Comparison of ENCODE assay signal across 8 cellular contexts in genomic region chr12:4649358-4649661, GRCh38. TPM values are rescaled to one million over a fixed set of nuclear protein-coding genes. Genes with fewer than 3 reads are reported as not detected.
DNase-seq lines count a peak whose midpoint lies in the region; ATAC-seq, FAIRE-seq and TF ChIP-seq lines count a peak whose summit lies in the region.

No MANE protein-coding gene starts in this region.

- peaks cover 45% of the 10 kb centered on the region for H3K4me1 ChIP-seq in Loucy (ENCODE audit: insufficient read depth, low read length, poor library complexity, severe bottlenecking)
- peaks cover 34 to 40% of the 10 kb centered on the region in 2 donors for H3K4me1 ChIP-seq in duodenal mucosa (ENCODE audit: control insufficient read depth in 1 of 2, insufficient read depth in 2 of 2, low read length in 2 of 2)

- no peaks in the 10 kb centered on the region for H3F3A ChIP-seq in Loucy (ENCODE audit: low read depth)

- no peaks in the 10 kb centered on the region for H3K36me3 Mint-ChIP-seq in natural killer cell

- no peaks in the 10 kb centered on the region for H3K9me3 Mint-ChIP-seq in natural killer cell

- H3K4me3 ChIP-seq in AG10803 (ENCODE audit: low read length), result peak overlapping the region; percentile 69
- H3K4me3 ChIP-seq in Loucy (ENCODE audit: low read length, poor library complexity, severe bottlenecking), result peak overlapping the region; percentile 93
- H3K4me3 ChIP-seq in duodenal mucosa (ENCODE audit: low read depth in 1 of 2, low read length in 2 of 2), result peak overlapping the region; percentile 87 to 95

- H3K9me2 ChIP-seq in Loucy (replicated peaks; ENCODE audit: low read depth, low read length), result no peaks in the 10 kb centered on the region

- H3K27me3 ChIP-seq in Loucy (ENCODE audit: insufficient read depth, low read length, poor library complexity, severe bottlenecking) (no peaks in the 10 kb centered on the region), duodenal mucosa (ENCODE audit: control insufficient read depth in 1 of 2, insufficient read depth in 2 of 2, low read length in 2 of 2) (no peaks in the 10 kb centered on the region)

- peak overlapping the region; percentile 95 for H3K4me3 Mint-ChIP-seq in natural killer cell

- FAIRE-seq in RCC 7860 (lab: Jason Lieb, UNC) (no peak), GM19239 (lab: Jason Lieb, UNC) (no peak)

- peak overlapping the region; percentile 13 for H3K27ac ChIP-seq in duodenal mucosa (ENCODE audit: low read depth, low read length)

- peaks cover 46 to 47% of the 10 kb centered on the region in 2 donors for H3K4me1 Mint-ChIP-seq in natural killer cell

- H3K27me3 Mint-ChIP-seq in natural killer cell (ENCODE audit: low read depth in 2 of 2), result no peaks in the 10 kb centered on the region

- ATAC-seq in natural killer cell, result no peak

- H3K4me2 ChIP-seq in Loucy (ENCODE audit: low read depth, low read length, poor library complexity, severe bottlenecking), result peak overlapping the region; percentile 92

- peak overlapping the region; percentile 81 for H3K9ac ChIP-seq in Loucy (ENCODE audit: low read depth, low read length, poor library complexity, severe bottlenecking)
- H3K9ac ChIP-seq in duodenal mucosa (ENCODE audit: low read depth in 1 of 2, low read length in 2 of 2), result peak overlapping the region; percentile 80 to 91

- DNase-seq in AG10803 (ENCODE audit: low read depth) (no peak), natural killer cell (no peak), RCC 7860 (ENCODE audit: low spot score) (no peak), NCI-H1105 treated with DMSO at 0.1 percent for 48 hours (lab: John Stamatoyannopoulos, UW) (no peak), GM19239 (ENCODE audit: insufficient read length, low spot score) (no peak)
- no peak for DNase-seq in stimulated activated CD8-positive, alpha-beta memory T cell treated with anti-CD3 and anti-CD28 coated beads, Interleukin-4, amount 100 ng/mL, for 48 hours

- H3K9me3 ChIP-seq in Loucy (ENCODE audit: insufficient read depth, low read depth, low read length) (no peaks in the 10 kb centered on the region), duodenal mucosa (ENCODE audit: control insufficient read depth in 1 of 2, low read length in 2 of 2) (no peaks in the 10 kb centered on the region)

- peak overlapping the region; percentile 92 to 98 for H3K27ac Mint-ChIP-seq in natural killer cell

- H2AFZ ChIP-seq in Loucy (ENCODE audit: low read length), result peak overlapping the region; percentile 94

- H3K36me3 ChIP-seq in Loucy (ENCODE audit: insufficient read depth, low read length) (peaks cover 3% of the 10 kb centered on the region; the same call in 1 of the 2 replicates), duodenal mucosa (ENCODE audit: control insufficient read depth in 1 of 2, insufficient read depth in 2 of 2, low read length in 2 of 2) (peaks cover 4 to 6% of the 10 kb centered on the region in 2 donors)

- H3K79me2 ChIP-seq in Loucy (ENCODE audit: insufficient read depth, low read length), result peaks cover 51% of the 10 kb centered on the region

- TF ChIP-seq CTCF in AG10803 (conservative IDR thresholded peaks at IDR 0.05; ENCODE audit: low read length), result no peak
- TF ChIP-seq CTCF in Loucy (conservative IDR thresholded peaks at IDR 0.05; ENCODE audit: low read length), result no peak
- TF ChIP-seq CTCF in natural killer cell (IDR thresholded peaks at IDR 0.05), result no peak

- peaks cover 25% of the 10 kb centered on the region for H4K20me1 ChIP-seq in Loucy (ENCODE audit: insufficient read depth, low read length, poor library complexity, severe bottlenecking)

- intact Hi-C loops in natural killer cell (cut with micrococcal nuclease), result no loop called here

RNA-seq across cellular contexts. Expression of gene NDUFA9, which starts 0.4 kb away (rescaled TPM):
- 100 to 1,000 TPM; 106 to 114 (median 109) TPM for total RNA-seq in natural killer cell

RNA-seq across cellular contexts. Expression of gene AKAP3, which starts 0.5 kb away (rescaled TPM):
- total RNA-seq in natural killer cell, result under 1 TPM; 0.56 to 1.00 (median 0.58) TPM
